In the genomic region with DNA sequence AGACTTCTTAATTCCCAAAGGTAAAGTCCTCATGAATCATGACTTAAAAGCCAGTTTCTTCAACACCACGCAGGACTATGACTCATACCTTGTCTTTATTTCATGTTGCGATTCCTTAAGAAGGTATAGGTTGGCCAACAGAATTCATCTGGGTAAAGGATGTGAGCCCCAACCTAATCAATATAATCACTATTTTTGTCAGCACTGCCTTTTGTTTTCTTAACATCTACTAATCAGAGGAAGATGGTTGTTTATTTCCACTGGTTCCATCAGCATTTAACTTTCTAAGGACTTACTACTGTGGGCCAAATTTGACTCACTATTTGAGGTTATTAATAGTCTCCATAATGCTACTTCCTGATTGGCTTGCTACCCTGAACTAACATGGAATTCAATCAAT, we compare ENCODE assay signal across 22 cellular contexts.
A peak's percentile ranks its signal among the peaks of the same experiment; 100 is the strongest.
DNase-seq lines count a peak whose midpoint lies in the region; ATAC-seq, FAIRE-seq and TF ChIP-seq lines count a peak whose summit lies in the region.
"Had no signal": no experiment of that assay in that cellular context is flagged by ENCODE, and none has a peak within 500 bp of the region (broad histone marks: within the 10 kb centered on the region; RNA-seq: fewer than 3 reads in every experiment).

No MANE protein-coding gene starts in this region.

- no peaks in the 10 kb centered on the region for H3K36me3 Mint-ChIP-seq in activated naive CD4-positive, alpha-beta T cell treated with anti-CD3 and anti-CD28 coated beads, Interleukin-2, amount 50 U/mL, for 72 hours

- H3K36me3 ChIP-seq in SK-N-SH (replicated peaks in 1 of 2; ENCODE audit: control insufficient read depth in 1 of 2, insufficient read depth in 2 of 2, low read length in 1 of 2) (no peaks in the 10 kb centered on the region), hepatocyte (replicated peaks; ENCODE audit: insufficient read depth, low read depth) (no peaks in the 10 kb centered on the region)
- H3K36me3 ChIP-seq: BLaER1, prostate gland, upper lobe of right lung had no signal

- no peak overlapping the region for H3K9ac ChIP-seq in SK-N-SH
- H3K9ac ChIP-seq: BLaER1 had no signal

- no peak overlapping the region; a peak in 1 of 4 replicates for H3K27ac ChIP-seq in SK-N-SH (ENCODE audit: low read depth in 2 of 2, low read length in 1 of 2)
- no peak overlapping the region for H3K27ac ChIP-seq in hepatocyte
- H3K27ac ChIP-seq: BLaER1, PC-9, prostate gland, upper lobe of right lung had no signal

- peaks cover 5 to 13% of the 10 kb centered on the region in 2 experiments; a peak in 3 of 4 replicates for H3K4me1 ChIP-seq in SK-N-SH (ENCODE audit: control insufficient read depth in 1 of 2, insufficient read depth in 2 of 2, low read depth in 1 of 2, low read length in 1 of 2)
- no peaks in the 10 kb centered on the region for H3K4me1 ChIP-seq in hepatocyte (ENCODE audit: insufficient read depth)
- H3K4me1 ChIP-seq: BLaER1, prostate gland, upper lobe of right lung had no signal

- TF ChIP-seq CTCF in SK-N-SH (IDR thresholded peaks at IDR 0.05) = no peak
- no peak for TF ChIP-seq CTCF in fibroblast of the aortic adventitia (IDR thresholded peaks at IDR 0.05; ENCODE audit: insufficient read depth, low read length)
- no peak for TF ChIP-seq CTCF in hepatocyte (IDR thresholded peaks at IDR 0.05; ENCODE audit: poor library complexity)
- TF ChIP-seq CTCF in D721Med (IDR thresholded peaks at IDR 0.05; ENCODE audit: insufficient read depth, missing control alignments) = no peak

- CTCF ChIA-PET in SK-N-SH (lab: Yijun Ruan, JAX) = no interaction called here

- no peak for TF ChIP-seq RAD21 in SK-N-SH (IDR thresholded peaks at IDR 0.05; ENCODE audit: low read length)

- no peaks in the 10 kb centered on the region for H3K79me2 ChIP-seq in SK-N-SH (ENCODE audit: insufficient read depth)
- H3K79me2 ChIP-seq in hepatocyte = no peaks in the 10 kb centered on the region

- H2AFZ ChIP-seq in SK-N-SH (ENCODE audit: low read depth) (no peak overlapping the region), hepatocyte (no peak overlapping the region)
- H2AFZ ChIP-seq: GM23338, PC-9 had no signal

- no peaks in the 10 kb centered on the region for H3K9me2 ChIP-seq in SK-N-SH
- no peaks in the 10 kb centered on the region for H3K9me2 ChIP-seq in hepatocyte (replicated peaks; ENCODE audit: insufficient read depth)

- no peak overlapping the region for H3K4me3 ChIP-seq in SK-N-SH (ENCODE audit: low read depth in 2 of 2, low read length in 1 of 2)
- H3K4me3 ChIP-seq in fibroblast of the aortic adventitia (ENCODE audit: low read depth, low read length) = no peak overlapping the region
- H3K4me3 ChIP-seq in hepatocyte = no peak overlapping the region
- H3K4me3 ChIP-seq: BLaER1, GM23338, PC-9, prostate gland, smooth muscle cell, upper lobe of right lung had no signal

- H3K27ac Mint-ChIP-seq in activated naive CD4-positive, alpha-beta T cell treated with anti-CD3 and anti-CD28 coated beads, Interleukin-2, amount 50 U/mL, for 72 hours = no peak overlapping the region
- H3K27ac Mint-ChIP-seq: activated naive CD8-positive, alpha-beta T cell treated with anti-CD3 and anti-CD28 coated beads, Interleukin-2, amount 50 U/mL, for 24 hours; GM23338 had no signal

- no peak; the same call in 2 of the 3 replicates for ATAC-seq in SK-N-SH treated with all-trans-retinoic acid at 6 μM for 48 hours
- ATAC-seq in activated naive CD4-positive, alpha-beta T cell treated with anti-CD3 and anti-CD28 coated beads, Interleukin-2, amount 50 U/mL, for 72 hours = no peak
- ATAC-seq: activated naive CD8-positive, alpha-beta T cell treated with anti-CD3 and anti-CD28 coated beads, Interleukin-2, amount 50 U/mL, for 24 hours; GM23338; upper lobe of right lung had no signal

- no peak for TF ChIP-seq EP300 in SK-N-SH (IDR thresholded peaks at IDR 0.05; ENCODE audit: borderline replicate concordance in 1 of 2, low read depth in 1 of 2, low read length in 1 of 2)

- POLR2A ChIA-PET in SK-N-SH (lab: Yijun Ruan, JAX) = no interaction called here

- H3F3A ChIP-seq in SK-N-SH (replicated peaks; ENCODE audit: insufficient read depth) = peaks cover 21% of the 10 kb centered on the region

- H3K9me3 Mint-ChIP-seq in activated naive CD4-positive, alpha-beta T cell treated with anti-CD3 and anti-CD28 coated beads, Interleukin-2, amount 50 U/mL, for 72 hours = no peaks in the 10 kb centered on the region
- H3K9me3 Mint-ChIP-seq: GM23338 had no signal

- no peaks in the 10 kb centered on the region for H3K9me3 ChIP-seq in SK-N-SH
- H3K9me3 ChIP-seq in hepatocyte (ENCODE audit: low read depth) = no peaks in the 10 kb centered on the region
- H3K9me3 ChIP-seq: BLaER1, prostate gland, upper lobe of right lung had no signal

- 35% methylated on average over 2 of the region's 2 CpGs for WGBS in SK-N-SH (ENCODE audit: low lambda C conversion rate)
- WGBS in hepatocyte (ENCODE audit: low lambda C conversion rate, missing lambda C conversion rate) = 88% methylated on average over 2 of the region's 2 CpGs

- H3K4me2 ChIP-seq in SK-N-SH = no peak overlapping the region
- no peak overlapping the region for H3K4me2 ChIP-seq in hepatocyte
- H3K4me2 ChIP-seq: BLaER1, GM23338, PC-9, smooth muscle cell had no signal

- DNase-seq in SK-N-SH (no peak), astrocyte of the hippocampus (ENCODE audit: low read depth, low spot score) (peak; percentile 23), fibroblast of the aortic adventitia (ENCODE audit: low read depth) (peak; percentile 60), hepatocyte (ENCODE audit: low spot score) (no peak), D721Med (ENCODE audit: insufficient read length, low spot score) (no peak)
- DNase-seq in activated CD4-positive, alpha-beta T cell treated with anti-CD3 and anti-CD28 coated beads, Interleukin-2, amount 50 U/mL, for 1 hour = no peak
- DNase-seq in activated naive CD4-positive, alpha-beta T cell treated with anti-CD3 and anti-CD28 coated beads, Interleukin-2, amount 50 U/mL, for 72 hours (ENCODE audit: low spot score in 2 of 2) = no peak
- DNase-seq: 8988T; activated CD4-positive, CD25-positive, alpha-beta regulatory T cell treated with anti-CD3 and anti-CD28 coated beads, Interleukin-2, amount 50 U/mL, for 72 hours; activated naive CD8-positive, alpha-beta T cell treated with anti-CD3 and anti-CD28 coated beads, Interleukin-2, amount 50 U/mL, for 24 hours; central memory CD4-positive, alpha-beta T cell; hypothalamus; NCI-H1436 treated with DMSO at 0.1 percent for 48 hours; NCI-H748 treated with DMSO at 0.1 percent for 48 hours; PC-9; stimulated activated CD4-positive, alpha-beta T cell treated with anti-CD3 and anti-CD28 coated beads, Interleukin-4, amount 100 ng/mL, for 24 hours; upper lobe of right lung had no signal

- FAIRE-seq in D721Med (lab: Jason Lieb, UNC) = no peak

- H3K27me3 ChIP-seq in SK-N-SH (ENCODE audit: insufficient read depth) (no peaks in the 10 kb centered on the region), hepatocyte (no peaks in the 10 kb centered on the region)
- H3K27me3 ChIP-seq: BLaER1, upper lobe of right lung had no signal

- H4K20me1 ChIP-seq in SK-N-SH (ENCODE audit: insufficient read depth) (no peaks in the 10 kb centered on the region), hepatocyte (ENCODE audit: insufficient read depth, poor library complexity, severe bottlenecking) (no peaks in the 10 kb centered on the region)
- H4K20me1 ChIP-seq: BLaER1 had no signal

TF ChIP-seq in SK-N-SH, 30 proteins besides CTCF, POLR2A, EP300 and RAD21 (continues in another document):
- TF ChIP-seq SMC3 (IDR thresholded peaks at IDR 0.05; ENCODE audit: low read depth, low read length) (no peak), MEF2A (IDR thresholded peaks at IDR 0.05; ENCODE audit: borderline replicate concordance, low read depth) (no peak)

TF ChIP-seq in SK-N-SH treated with all-trans-retinoic acid at 6 μM for 48 hours, 23 proteins besides CTCF, POLR2A, EP300 and RAD21 (continues in another document):
- no peak for TF ChIP-seq BACH2 (CRISPR knock-in tag; IDR thresholded peaks at IDR 0.05; ENCODE audit: borderline replicate concordance)
- TF ChIP-seq ZFP30 (CRISPR knock-in tag; IDR thresholded peaks at IDR 0.05) = no peak
- TF ChIP-seq ZFP3 (CRISPR knock-in tag; IDR thresholded peaks at IDR 0.05) = no peak
- no peak for TF ChIP-seq POU6F1 (CRISPR knock-in tag; IDR thresholded peaks at IDR 0.05; ENCODE audit: borderline replicate concordance, low read depth)
- no peak for TF ChIP-seq ISL1 (CRISPR knock-in tag; IDR thresholded peaks at IDR 0.05)
- no peak for TF ChIP-seq GLIS3 (CRISPR knock-in tag; IDR thresholded peaks at IDR 0.05)

Comparison
In these comparisons a context has a peak if more than half of its experiments do, and no peak if none do; other contexts are left out.
1. DNase-seq: peak in astrocyte of the hippocampus (single experiment) and fibroblast of the aortic adventitia (single experiment); none in SK-N-SH (single experiment), activated CD4-positive, alpha-beta T cell treated with anti-CD3 and anti-CD28 coated beads, Interleukin-2, amount 50 U/mL, for 1 hour (single experiment), hepatocyte (single experiment), activated naive CD4-positive, alpha-beta T cell treated with anti-CD3 and anti-CD28 coated beads, Interleukin-2, amount 50 U/mL, for 72 hours (0 of 2) and D721Med (single experiment).